ENCODE assay signal across 1 cellular context in the genomic region with DNA sequence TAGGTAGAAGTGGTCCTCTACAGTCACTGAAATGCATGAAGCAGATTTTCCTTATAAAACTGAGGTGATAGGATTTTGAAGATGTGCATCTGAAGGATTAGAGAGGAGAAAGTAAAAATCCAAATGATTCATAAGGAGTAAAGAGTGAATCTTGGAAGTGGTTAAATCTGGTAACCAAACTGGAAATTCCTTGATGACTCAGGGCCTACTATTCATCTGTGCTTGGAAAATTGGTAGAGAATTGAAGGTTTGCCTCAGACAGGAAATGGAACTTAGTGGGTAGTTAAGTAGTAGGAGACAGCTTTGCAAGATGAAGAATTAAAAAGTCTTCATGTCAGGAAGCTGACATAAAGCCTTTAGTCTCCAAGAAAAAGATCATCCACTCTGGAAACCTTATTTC.
TF ChIP-seq lines count a peak whose summit lies in the region.

No MANE protein-coding gene starts in this region.

TF ChIP-seq in HepG2, 621 proteins besides CTCF, POLR2A, EP300 and RAD21 (continued from another document):
- no peak for TF ChIP-seq PAXIP1 (CRISPR knock-in tag; conservative IDR thresholded peaks at IDR 0.05)
- TF ChIP-seq ZNF335 (CRISPR knock-in tag; IDR thresholded peaks at IDR 0.05) = no peak
- TF ChIP-seq, protein P1, sequence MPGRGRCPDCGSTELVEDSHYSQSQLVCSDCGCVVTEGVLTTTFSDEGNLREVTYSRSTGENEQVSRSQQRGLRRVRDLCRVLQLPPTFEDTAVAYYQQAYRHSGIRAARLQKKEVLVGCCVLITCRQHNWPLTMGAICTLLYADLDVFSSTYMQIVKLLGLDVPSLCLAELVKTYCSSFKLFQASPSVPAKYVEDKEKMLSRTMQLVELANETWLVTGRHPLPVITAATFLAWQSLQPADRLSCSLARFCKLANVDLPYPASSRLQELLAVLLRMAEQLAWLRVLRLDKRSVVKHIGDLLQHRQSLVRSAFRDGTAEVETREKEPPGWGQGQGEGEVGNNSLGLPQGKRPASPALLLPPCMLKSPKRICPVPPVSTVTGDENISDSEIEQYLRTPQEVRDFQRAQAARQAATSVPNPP (CRISPR knock-in tag; IDR thresholded peaks at IDR 0.05) = no peak
- no peak for TF ChIP-seq SAP130 (CRISPR knock-in tag; IDR thresholded peaks at IDR 0.05; ENCODE audit: low read depth)
- no peak for TF ChIP-seq IKZF1 (IDR thresholded peaks at IDR 0.05)
